ENCODE assay signal across 8 cellular contexts in the genomic region with DNA sequence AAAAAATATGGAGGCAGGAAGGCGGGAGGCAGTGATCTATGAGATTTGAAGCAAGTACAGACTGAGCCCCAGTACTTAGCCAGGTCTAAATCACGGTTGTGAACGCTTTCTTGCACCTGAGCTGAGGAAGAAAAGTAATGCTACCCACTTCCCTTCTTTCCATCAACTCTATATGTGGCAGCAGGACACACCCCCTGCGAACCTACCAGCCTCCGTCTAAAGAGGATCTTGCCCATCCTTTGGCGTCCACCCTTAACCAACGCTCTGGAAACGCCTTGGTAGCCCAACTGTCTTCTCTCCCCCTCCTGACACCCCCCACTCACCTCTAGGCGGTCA. TPM values are rescaled to one million over a fixed set of nuclear protein-coding genes. Genes with fewer than 3 reads are reported as not detected.
DNase-seq lines count a peak whose midpoint lies in the region; ATAC-seq and TF ChIP-seq lines count a peak whose summit lies in the region.

No MANE protein-coding gene starts in this region.

- DNase-seq in H4 (ENCODE audit: low spot score) (peak; percentile 15), MV-4-11 (lab: John Stamatoyannopoulos, UW) (peak; percentile 55), body of pancreas (no peak), memory B cell (ENCODE audit: low spot score in 2 of 2) (no peak), GM10248 (ENCODE audit: extremely low spot score) (no peak)
- no peak for DNase-seq in stimulated activated naive CD4-positive, alpha-beta T cell treated with Interleukin-2 at 50 U/mL for 16 hours (lab: John Stamatoyannopoulos, UW)
- no peak for DNase-seq in activated CD4-positive, alpha-beta T cell treated with anti-CD3 and anti-CD28 coated beads for 4 hours

- peaks cover 43% of the 10 kb centered on the region for H3K4me1 ChIP-seq in body of pancreas

- H3K27me3 Mint-ChIP-seq in memory B cell, result peaks cover 2% of the 10 kb centered on the region

- H3K27me3 ChIP-seq in body of pancreas, result no peaks in the 10 kb centered on the region

- CTCF ChIA-PET in GM10248 (lab: Yijun Ruan, JAX), result interaction anchor here (1.0 to 2.5 kb wide), 12 partner anchors 9 to 319 kb away, joined by 3 to 14 read pairs (median 5); a partner anchor contains a TSS

- peaks cover 30% of the 10 kb centered on the region for H3K4me1 Mint-ChIP-seq in memory B cell

- H3K27ac ChIP-seq in body of pancreas, result peak overlapping the region; percentile 90 to 95 (median 93)

- peaks cover 1% of the 10 kb centered on the region for H3K9me3 Mint-ChIP-seq in memory B cell

- peak overlapping the region; percentile 98 for H3K27ac Mint-ChIP-seq in memory B cell

- no peaks in the 10 kb centered on the region for H3K36me3 ChIP-seq in body of pancreas (replicated peaks in 1 of 2; ENCODE audit: insufficient read depth in 1 of 2, low read depth in 2 of 2)

- ATAC-seq in body of pancreas (no peak), memory B cell (ENCODE audit: low read depth) (peak; percentile 21)

- no peak for TF ChIP-seq POLR2A in body of pancreas (IDR thresholded peaks at IDR 0.05)

- intact Hi-C loops in body of pancreas (cut with DNase I), result no loop called here

- no peaks in the 10 kb centered on the region for H3K9me3 ChIP-seq in body of pancreas

- H3K36me3 Mint-ChIP-seq in memory B cell, result no peaks in the 10 kb centered on the region

- H3K4me3 ChIP-seq in GM12875 (ENCODE audit: low read depth, low read length), result peak overlapping the region; percentile 91
- H3K4me3 ChIP-seq in body of pancreas, result peak overlapping the region; percentile 68 to 74

- TF ChIP-seq CTCF in GM12875 (IDR thresholded peaks at IDR 0.05; ENCODE audit: borderline replicate concordance, insufficient read depth, low read depth, low read length) (no peak), body of pancreas (IDR thresholded peaks at IDR 0.05) (peak in 1 of 7 experiments; percentile 25), GM10248 (IDR thresholded peaks at IDR 0.05; ENCODE audit: control extremely low read depth, extremely low read depth, low read depth, missing control alignments) (no peak)

- 1 to 2% methylated on average over 9 of the region's 9 CpGs for WGBS in body of pancreas, 2 donors

- H3K4me3 Mint-ChIP-seq in memory B cell, result peak overlapping the region; percentile 100

- POLR2A ChIA-PET in GM10248 (lab: Yijun Ruan, JAX), result interaction anchor here (0.5 to 3.5 kb wide), 10 partner anchors 8 to 1476 kb away, joined by 3 to 16 read pairs (median 6); a partner anchor contains a TSS

RNA-seq across cellular contexts. Expression of a gene that starts 0.5 kb away (rescaled TPM):
- total RNA-seq in H4 (2014; rRNA removed; shearing (Covaris generic)), result 54.3 and 57.0 TPM in 2 replicates
- total RNA-seq in body of pancreas, result 10 to 100 TPM; 10.9 to 22.8 TPM

Comparison
In these comparisons a context has a peak if more than half of its experiments do, and no peak if none do; other contexts are left out.
1. DNase-seq: peak in H4 (single experiment) and MV-4-11 (single experiment); none in body of pancreas (0 of 4), memory B cell (0 of 2), stimulated activated naive CD4-positive, alpha-beta T cell treated with Interleukin-2 at 50 U/mL for 16 hours (single experiment), GM10248 (single experiment) and activated CD4-positive, alpha-beta T cell treated with anti-CD3 and anti-CD28 coated beads for 4 hours (0 of 2).